ENCODE assay signal across 9 cellular contexts in the genomic region with DNA sequence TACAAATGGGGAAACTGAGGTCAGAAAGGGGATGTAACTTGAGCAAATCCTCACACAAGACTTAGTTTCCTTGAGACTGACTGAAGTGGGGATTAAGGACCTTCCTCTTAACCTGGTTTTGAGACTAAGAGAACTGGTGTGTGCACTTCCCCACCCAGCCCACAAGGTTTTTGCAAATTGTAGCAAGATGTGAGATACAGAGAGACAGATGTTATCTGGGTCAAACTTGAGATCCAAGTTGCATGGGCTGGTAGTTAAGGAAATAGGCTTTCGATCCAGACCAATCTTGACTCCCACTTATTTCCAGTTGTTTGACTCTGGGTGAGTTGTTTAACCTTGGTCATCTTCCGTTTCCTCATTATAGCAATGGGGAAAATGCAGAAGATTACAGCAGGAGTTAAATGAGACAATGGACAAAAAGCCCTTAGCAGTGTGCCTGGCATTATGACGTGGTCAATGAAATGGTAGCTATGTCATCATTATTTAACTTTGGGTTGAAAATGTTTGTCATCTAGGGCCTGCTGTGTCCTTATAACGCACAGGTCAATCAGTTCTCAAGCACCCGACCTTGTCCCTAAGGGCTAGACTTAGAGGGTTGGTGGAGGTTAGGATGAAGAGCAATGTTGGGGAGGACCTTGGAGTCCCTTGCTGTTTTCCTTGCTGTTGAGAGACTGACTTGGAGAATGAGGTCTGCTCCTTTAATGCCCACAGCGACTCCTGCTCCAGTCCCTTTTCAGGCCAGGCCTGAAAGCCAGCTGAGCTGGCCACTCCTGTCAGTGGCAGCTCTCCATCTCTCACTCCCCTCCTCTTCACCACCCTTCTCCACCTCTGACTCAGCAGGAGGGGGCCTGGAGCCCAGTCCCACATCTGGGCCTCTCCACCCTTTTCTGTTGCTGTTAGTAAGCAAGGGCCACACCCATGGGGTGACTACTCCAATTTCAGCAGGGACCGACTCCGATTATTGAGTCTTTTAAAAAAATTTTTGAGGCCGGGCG. TPM values are rescaled to one million over a fixed set of nuclear protein-coding genes. Genes with fewer than 3 reads are reported as not detected.
A peak's percentile ranks its signal among the peaks of the same experiment; 100 is the strongest.
DNase-seq lines count a peak whose midpoint lies in the region; ATAC-seq and TF ChIP-seq lines count a peak whose summit lies in the region.
"Had no signal": no experiment of that assay in that cellular context is flagged by ENCODE, and none has a peak within 500 bp of the region (broad histone marks: within the 10 kb centered on the region; RNA-seq: fewer than 3 reads in every experiment).

No MANE protein-coding gene starts in this region.

- H3K4me3 ChIP-seq in CD4-positive, alpha-beta memory T cell (ENCODE audit: low read length in 2 of 2) = no peak overlapping the region
- H3K4me3 ChIP-seq in endodermal cell (ENCODE audit: low read length) = peak overlapping the region; percentile 79

- no peak overlapping the region for H3K9ac ChIP-seq in endodermal cell (ENCODE audit: extremely low read depth, low read length, poor library complexity, severe bottlenecking)

- H3K36me3 Mint-ChIP-seq in CD4-positive, alpha-beta memory T cell = peaks cover 0 to 2% of the 10 kb centered on the region in 2 donors
- H3K36me3 Mint-ChIP-seq in endodermal cell (ENCODE audit: low read depth) = peaks cover 5% of the 10 kb centered on the region
- H3K36me3 Mint-ChIP-seq in nephron (ENCODE audit: low read depth) = peaks cover 6% of the 10 kb centered on the region

- peaks cover 21% of the 10 kb centered on the region for H3K4me1 ChIP-seq in CD4-positive, alpha-beta memory T cell (ENCODE audit: insufficient read depth, low read length)
- peaks cover 6% of the 10 kb centered on the region for H3K4me1 ChIP-seq in endodermal cell (ENCODE audit: control insufficient read depth, insufficient read depth, low read length)

- peak overlapping the region in 3 of 7 donors; percentile 7 to 59 (median 17) for H3K27ac Mint-ChIP-seq in CD4-positive, alpha-beta memory T cell
- H3K27ac Mint-ChIP-seq in endodermal cell = no peak overlapping the region
- peak overlapping the region in 2 of 3 experiments; percentile 35 to 63 for H3K27ac Mint-ChIP-seq in nephron

- H3K9me3 Mint-ChIP-seq in CD4-positive, alpha-beta memory T cell = no peaks in the 10 kb centered on the region
- H3K9me3 Mint-ChIP-seq in endodermal cell (no peaks in the 10 kb centered on the region), nephron (no peaks in the 10 kb centered on the region)

- peak overlapping the region; percentile 21 to 72 (median 55) for H3K4me3 Mint-ChIP-seq in CD4-positive, alpha-beta memory T cell
- H3K4me3 Mint-ChIP-seq in endodermal cell (peak overlapping the region; percentile 65), nephron (peak overlapping the region; percentile 86 to 88 (median 86))

- no peaks in the 10 kb centered on the region for H3K36me3 ChIP-seq in CD4-positive, alpha-beta memory T cell (ENCODE audit: insufficient read depth, low read length)
- peaks cover 4% of the 10 kb centered on the region for H3K36me3 ChIP-seq in endodermal cell (ENCODE audit: control insufficient read depth, insufficient read depth, low read length)

- CTCF ChIA-PET in CD4-positive, alpha-beta memory T cell (lab: Charles Lee; ENCODE audit: partially characterized antibody) = no interaction called here

- 94 to 97% methylated on average over 9 to 10 of the region's 10 CpGs for WGBS in endodermal cell (ENCODE audit: insufficient coverage in 1 of 2, insufficient read length in 1 of 2), 2 experiments

- TF ChIP-seq CTCF in endodermal cell (conservative IDR thresholded peaks at IDR 0.05) (peak; percentile 16), nephron (IDR thresholded peaks at IDR 0.05; ENCODE audit: unreplicated experiment in 3 of 3) (no peak)

- H3K27me3 ChIP-seq in CD4-positive, alpha-beta memory T cell (ENCODE audit: insufficient read depth, low read length) = no peaks in the 10 kb centered on the region
- H3K27me3 ChIP-seq in endodermal cell (ENCODE audit: control insufficient read depth, insufficient read depth, low read length, poor library complexity, severe bottlenecking) = no peaks in the 10 kb centered on the region

- no peak for DNase-seq in CD4-positive, alpha-beta memory T cell
- DNase-seq in NAMALWA (ENCODE audit: low spot score) (peak; percentile 45), endodermal cell (no peak), activated gamma-delta T cell treated with Interleukin-2 at 50 U/mL for 16 hours (no peak)

- H3K27me3 Mint-ChIP-seq in CD4-positive, alpha-beta memory T cell = no peaks in the 10 kb centered on the region
- H3K27me3 Mint-ChIP-seq in endodermal cell (ENCODE audit: insufficient read depth) = no peaks in the 10 kb centered on the region
- H3K27me3 Mint-ChIP-seq in nephron (ENCODE audit: low read depth) = no peaks in the 10 kb centered on the region

- intact Hi-C loops in CD4-positive, alpha-beta memory T cell (cut with micrococcal nuclease) = no loop called here

- no peak for ATAC-seq in HG03135 (IDR thresholded peaks at IDR 0.05; ENCODE audit: unreplicated experiment)
- ATAC-seq in GM21529 (IDR thresholded peaks at IDR 0.05; ENCODE audit: unreplicated experiment) = no peak
- ATAC-seq in HG03521 (IDR thresholded peaks at IDR 0.05; ENCODE audit: unreplicated experiment) = no peak

- POLR2A ChIA-PET in CD4-positive, alpha-beta memory T cell (lab: Charles Lee; ENCODE audit: partially characterized antibody) = interaction anchor here (1.0 to 2.8 kb wide), 3 partner anchors 12 to 56 kb away, joined by 4 to 13 read pairs (median 5); partner anchors contain the start of genes ACOT8, CTSA, NEURL2 and ZSWIM3

- no peak overlapping the region for H3K27ac ChIP-seq in CD4-positive, alpha-beta memory T cell (ENCODE audit: low read depth, low read length)
- H3K27ac ChIP-seq in endodermal cell (ENCODE audit: low read depth, low read length) = no peak overlapping the region
- H3K27ac ChIP-seq: epithelial cell of prostate had no signal

- no peaks in the 10 kb centered on the region for H3K9me3 ChIP-seq in CD4-positive, alpha-beta memory T cell (ENCODE audit: control insufficient read depth in 1 of 2, low read length in 2 of 2)
- H3K9me3 ChIP-seq in endodermal cell (ENCODE audit: control insufficient read depth, low read length) = no peaks in the 10 kb centered on the region

- H3K4me1 Mint-ChIP-seq in CD4-positive, alpha-beta memory T cell = peaks cover 6 to 23% (median 13%) of the 10 kb centered on the region in 4 donors
- peaks cover 14% of the 10 kb centered on the region for H3K4me1 Mint-ChIP-seq in endodermal cell
- peaks cover 33% of the 10 kb centered on the region for H3K4me1 Mint-ChIP-seq in nephron

RNA-seq across cellular contexts. Expression of gene SNX21, which starts 1.9 kb away (rescaled TPM):
- 1 to 10 TPM; 2.6 to 3.5 TPM for total RNA-seq in CD4-positive, alpha-beta memory T cell
- polyA plus RNA-seq in CD4-positive, alpha-beta memory T cell = 1 to 10 TPM in 1 of 2 donors, under 1 TPM in 1; 0.20 to 1.8 TPM
- 10 to 100 TPM; 18.0 to 18.8 TPM for total RNA-seq in endodermal cell
- polyA plus RNA-seq in endodermal cell (2013, experiment 1 of 2) = 9.3 TPM
- polyA plus RNA-seq in endodermal cell (2013, experiment 2 of 2) = 10.5 TPM

RNA-seq across cellular contexts. Expression of gene TNNC2, which starts 8.4 kb away (rescaled TPM):
- not detected for total RNA-seq in CD4-positive, alpha-beta memory T cell
- under 1 TPM; 0.61 to 0.67 TPM for polyA plus RNA-seq in CD4-positive, alpha-beta memory T cell
- total RNA-seq in endodermal cell = under 1 TPM in 1 of 2 donors, not detected in 1; 0.51 TPM
- polyA plus RNA-seq in endodermal cell (2013, experiment 1 of 2) = 1.2 TPM
- not detected for polyA plus RNA-seq in endodermal cell (2013, experiment 2 of 2)

RNA-seq across cellular contexts. Expression of gene ACOT8, which starts 21.7 kb away (rescaled TPM):
- total RNA-seq in CD4-positive, alpha-beta memory T cell = 10 to 100 TPM; 30.6 to 33.4 TPM
- polyA plus RNA-seq in CD4-positive, alpha-beta memory T cell = 10 to 100 TPM; 38.0 to 54.3 TPM
- 10 to 100 TPM; 24.3 to 27.9 TPM for total RNA-seq in endodermal cell
- polyA plus RNA-seq in endodermal cell (2013, experiment 1 of 2) = 19.7 TPM
- 17.3 TPM for polyA plus RNA-seq in endodermal cell (2013, experiment 2 of 2)

RNA-seq across cellular contexts. Expression of gene ZSWIM3, which starts 21.9 kb away (rescaled TPM):
- 1 to 10 TPM; 6.7 to 7.1 TPM for total RNA-seq in CD4-positive, alpha-beta memory T cell
- 1 to 10 TPM in 1 of 2 donors, under 1 TPM in 1; 0.77 to 2.5 TPM for polyA plus RNA-seq in CD4-positive, alpha-beta memory T cell
- 1 to 10 TPM; 2.1 to 4.6 TPM for total RNA-seq in endodermal cell
- polyA plus RNA-seq in endodermal cell (2013, experiment 1 of 2) = 5.0 TPM
- polyA plus RNA-seq in endodermal cell (2013, experiment 2 of 2) = 4.1 TPM

RNA-seq across cellular contexts. Expression of gene UBE2C, which starts 23.1 kb away (rescaled TPM):
- under 1 TPM; 0.55 to 0.61 TPM for total RNA-seq in CD4-positive, alpha-beta memory T cell
- under 1 TPM in 1 of 2 donors, not detected in 1; 0.36 TPM for polyA plus RNA-seq in CD4-positive, alpha-beta memory T cell
- total RNA-seq in endodermal cell = 100 to 1,000 TPM; 139 to 216 TPM
- polyA plus RNA-seq in endodermal cell (2013, experiment 1 of 2) = 322 TPM
- 323 TPM for polyA plus RNA-seq in endodermal cell (2013, experiment 2 of 2)

Comparison
In these comparisons a context has a peak if more than half of its experiments do, and no peak if none do; other contexts are left out.
1. RNA of gene SNX21, which starts 1.9 kb away (total RNA-seq): 18.0 to 18.8 TPM in endodermal cell; 2.6 to 3.5 TPM in CD4-positive, alpha-beta memory T cell; every median in the first group is over 4 times any median in the second.
2. Peak in every context shown above with its lines, with median percentiles within 50 percentile points of each other: H3K4me3 Mint-ChIP-seq.